In genomic region chr13:112562786-112563383, GRCh38 we compare ENCODE assay signal across 21 cellular contexts.
"Had no signal": no experiment of that assay in that cellular context is flagged by ENCODE, and none has a peak within 500 bp of the region (broad histone marks: within the 10 kb centered on the region; RNA-seq: fewer than 3 reads in every experiment).

No MANE protein-coding gene starts in this region.

- H3K4me1 ChIP-seq: foreskin keratinocyte, left lung, neural progenitor cell, psoas muscle, testis, upper lobe of left lung had no signal

- H3K27ac Mint-ChIP-seq: activated naive CD8-positive, alpha-beta T cell; endodermal cell; neural progenitor cell had no signal

- H3K9me3 ChIP-seq: left lung, psoas muscle, testis, upper lobe of left lung had no signal

- ATAC-seq: activated T-cell treated with anti-CD3 and anti-CD28 coated beads, Interleukin-2, amount 50 U/mL, for 4 hours; foreskin keratinocyte; left lung; psoas muscle; right cardiac atrium had no signal

- DNase-seq: activated CD4-positive, alpha-beta T cell treated with anti-CD3 and anti-CD28 coated beads, Interleukin-2, amount 50 U/mL, for 1 hour; activated CD8-positive, alpha-beta memory T cell treated with anti-CD3 and anti-CD28 coated beads, Interleukin-2, amount 50 U/mL, for 4 hours; activated gamma-delta T cell; activated T-cell treated with anti-CD3 and anti-CD28 coated beads, Interleukin-2, amount 50 U/mL, for 4 hours; endodermal cell; foreskin keratinocyte; hypothalamus; left lung; mammary epithelial cell; naive B cell; psoas muscle; right cardiac atrium; stimulated activated CD4-positive, alpha-beta T cell treated with anti-CD3 and anti-CD28 coated beads, Interleukin-15, amount 100 ng/mL, for 24 hours; stimulated activated CD4-positive, alpha-beta T cell treated with anti-CD3 and anti-CD28 coated beads, Interleukin-4, amount 100 ng/mL, for 1 hour; T-helper 9 cell; testis; upper lobe of left lung had no signal

- H3K4me3 ChIP-seq: left lung, neural progenitor cell, psoas muscle, SK-N-MC, skin epidermis, testis, upper lobe of left lung had no signal

- H3K9me3 Mint-ChIP-seq: activated T-cell treated with anti-CD3 and anti-CD28 coated beads, Interleukin-2, amount 50 U/mL, for 4 hours; endodermal cell; naive B cell; neural progenitor cell had no signal

- H3K4me3 Mint-ChIP-seq: activated naive CD8-positive, alpha-beta T cell; activated T-cell treated with anti-CD3 and anti-CD28 coated beads, Interleukin-2, amount 50 U/mL, for 4 hours; endodermal cell; neural progenitor cell had no signal

- H3K27me3 Mint-ChIP-seq: activated naive CD8-positive, alpha-beta T cell; naive B cell had no signal

- H3K4me1 Mint-ChIP-seq: endodermal cell, neural progenitor cell had no signal
